In genomic region chr1:66182551-66183178, GRCh38 we compare ENCODE assay signal across 11 cellular contexts.
DNase-seq lines count a peak whose midpoint lies in the region; ATAC-seq, FAIRE-seq and TF ChIP-seq lines count a peak whose summit lies in the region.
"Had no signal": no experiment of that assay in that cellular context is flagged by ENCODE, and none has a peak within 500 bp of the region (broad histone marks: within the 10 kb centered on the region; RNA-seq: fewer than 3 reads in every experiment).

No MANE protein-coding gene starts in this region.

- no peaks in the 10 kb centered on the region for H4K20me1 ChIP-seq in HepG2 (ENCODE audit: insufficient read depth, low read length)

- no peaks in the 10 kb centered on the region for H3K79me2 ChIP-seq in HepG2 (ENCODE audit: insufficient read depth, low read length)

- H3K27ac ChIP-seq in HepG2 (ENCODE audit: extremely low read length, insufficient read depth, low read length), result no peak overlapping the region
- H3K27ac ChIP-seq: epithelial cell of prostate had no signal

- CTCF ChIA-PET in HepG2 (lab: Yijun Ruan, JAX; ENCODE audit: low intra/inter-chr PET ratio, low total read pairs), result no interaction called here

- intact Hi-C loops in HepG2 (cut with micrococcal nuclease; ENCODE audit: unreplicated experiment), result no loop called here

- no peak for TF ChIP-seq POLR2A in HepG2 (IDR thresholded peaks at IDR 0.05; ENCODE audit: insufficient read depth in 1 of 2, low read depth in 2 of 2, low read length in 2 of 2)

- 40% methylated on average over 3 of the region's 3 CpGs for WGBS in HepG2 (ENCODE audit: low lambda C conversion rate)

- no peak overlapping the region for H3K4me2 ChIP-seq in HepG2 (ENCODE audit: low read depth, low read length)

- no peak overlapping the region for H2AFZ ChIP-seq in HepG2 (ENCODE audit: low read length)

- H3K4me3 ChIP-seq in HepG2 (replicated peaks in 1 of 3; ENCODE audit: insufficient read depth in 1 of 3, low read depth in 2 of 3, low read length in 3 of 3), result no peak overlapping the region
- H3K4me3 ChIP-seq: MG63 had no signal

- no peak overlapping the region for H3K9ac ChIP-seq in HepG2 (ENCODE audit: insufficient read depth, low read depth, low read length)

- peak overlapping the region; percentile 4 for H3K27ac Mint-ChIP-seq in activated T-cell treated with anti-CD3 and anti-CD28 coated beads, Interleukin-2, amount 50 U/mL, for 24 hours

- no peak overlapping the region for H3K4me3 Mint-ChIP-seq in activated T-cell treated with anti-CD3 and anti-CD28 coated beads, Interleukin-2, amount 50 U/mL, for 24 hours

- H3K9me3 ChIP-seq in HepG2 (ENCODE audit: low read length), result no peaks in the 10 kb centered on the region; the same call in 1 of the 2 replicates
- H3K9me3 ChIP-seq: MG63 had no signal

- POLR2A ChIA-PET in HepG2 (lab: Yijun Ruan, JAX), result no interaction called here

- no peaks in the 10 kb centered on the region for H3K36me3 ChIP-seq in HepG2 (replicated peaks in 1 of 2; ENCODE audit: control insufficient read depth in 1 of 2, insufficient read depth in 2 of 2, low read length in 2 of 2)
- H3K36me3 ChIP-seq: MG63 had no signal

- in situ Hi-C loops in HepG2 (cut with HindIII; ENCODE audit: extremely low pct_ligation_motif_present, low pct_unique_long_range_greater_than_20kb), result no loop called here

- no peak for TF ChIP-seq EP300 in HepG2 (IDR thresholded peaks at IDR 0.05; ENCODE audit: low read depth in 2 of 2, low read length in 2 of 2)
- no peak for TF ChIP-seq EP300 in HepG2 (CRISPR knock-in tag; IDR thresholded peaks at IDR 0.05; ENCODE audit: borderline replicate concordance)

- H3K4me1 Mint-ChIP-seq in activated T-cell treated with anti-CD3 and anti-CD28 coated beads, Interleukin-2, amount 50 U/mL, for 24 hours (ENCODE audit: low read depth), result peaks cover 33% of the 10 kb centered on the region

- no TSS peak for BruUV-seq in HepG2 (replicated peaks; lab: Mats Ljungman, UMichigan)

- FAIRE-seq in HepG2 (lab: Jason Lieb, UNC), result no peak
- FAIRE-seq: G401.6 had no signal

- TF ChIP-seq RAD21 in HepG2 (CRISPR knock-in tag; IDR thresholded peaks at IDR 0.05), result no peak

- ATAC-seq in HepG2 (no peak), GM18511 (IDR thresholded peaks at IDR 0.05; ENCODE audit: unreplicated experiment) (no peak), GM18502 (IDR thresholded peaks at IDR 0.05; ENCODE audit: poor library complexity, unreplicated experiment) (no peak), GM18907 (IDR thresholded peaks at IDR 0.05; ENCODE audit: unreplicated experiment) (no peak)

- peaks cover 6% of the 10 kb centered on the region for H3K27me3 Mint-ChIP-seq in activated T-cell treated with anti-CD3 and anti-CD28 coated beads, Interleukin-2, amount 50 U/mL, for 24 hours

- H3K4me1 ChIP-seq in HepG2 (ENCODE audit: insufficient read depth, low read length), result no peaks in the 10 kb centered on the region

- no peaks in the 10 kb centered on the region for H3K36me3 Mint-ChIP-seq in activated T-cell treated with anti-CD3 and anti-CD28 coated beads, Interleukin-2, amount 50 U/mL, for 24 hours (ENCODE audit: low read depth)

- no peaks in the 10 kb centered on the region; a peak in 1 of 5 replicates for H3K27me3 ChIP-seq in HepG2 (ENCODE audit: control insufficient read depth in 1 of 2, insufficient read depth in 2 of 2, low read length in 2 of 2)
- H3K27me3 ChIP-seq: MG63 had no signal

- H3K9me3 Mint-ChIP-seq in activated T-cell treated with anti-CD3 and anti-CD28 coated beads, Interleukin-2, amount 50 U/mL, for 24 hours, result no peaks in the 10 kb centered on the region

- no peak for TF ChIP-seq CTCF in HepG2 (CRISPR knock-in tag; IDR thresholded peaks at IDR 0.05)

- DNase-seq in stimulated activated naive CD4-positive, alpha-beta T cell (lab: John Stamatoyannopoulos, UW), result peak in 4 of 6 experiments; percentile 1 to 43 (median 21)
- DNase-seq in stimulated activated naive CD4-positive, alpha-beta T cell treated with Interleukin-2 at 50 U/mL for 16 hours (lab: John Stamatoyannopoulos, UW), result no peak
- DNase-seq in activated T-cell treated with anti-CD3 and anti-CD28 coated beads, Interleukin-2, amount 50 U/mL, for 24 hours, result peak; percentile 33
- no peak for DNase-seq in HepG2 (ENCODE audit: low spot score)
- DNase-seq in middle frontal gyrus (ENCODE audit: extremely low spot score, low spot score), result no peak
- DNase-seq: MG63 had no signal

TF ChIP-seq in HepG2, 621 proteins besides CTCF, POLR2A, EP300 and RAD21:
- TF ChIP-seq CREB1 (IDR thresholded peaks at IDR 0.05) (peak; percentile 35; the same call in 1 of the 2 replicates), CREB1 (CRISPR knock-in tag; IDR thresholded peaks at IDR 0.05) (no peak), NFIC (IDR thresholded peaks at IDR 0.05; ENCODE audit: low read length) (no peak), ZNF839 (CRISPR knock-in tag; IDR thresholded peaks at IDR 0.05; ENCODE audit: borderline replicate concordance) (no peak), CEBPB (IDR thresholded peaks at IDR 0.05; ENCODE audit: borderline replicate concordance, low read depth, low read length) (peak; percentile 36; the same call in 1 of the 2 replicates), PITX1 (CRISPR knock-in tag; IDR thresholded peaks at IDR 0.05) (no peak)

Comparison
In these comparisons a context has a peak if more than half of its experiments do, and no peak if none do; other contexts are left out.
1. DNase-seq: peak in stimulated activated naive CD4-positive, alpha-beta T cell (4 of 6) and activated T-cell treated with anti-CD3 and anti-CD28 coated beads, Interleukin-2, amount 50 U/mL, for 24 hours (single experiment); none in stimulated activated naive CD4-positive, alpha-beta T cell treated with Interleukin-2 at 50 U/mL for 16 hours (single experiment), HepG2 (single experiment) and middle frontal gyrus (single experiment).